7 cellular contexts compared by ENCODE assay signal in genomic region chr5:78677777-78678668, GRCh38. TPM values are rescaled to one million over a fixed set of nuclear protein-coding genes. Genes with fewer than 3 reads are reported as not detected.
DNase-seq lines count a peak whose midpoint lies in the region; ATAC-seq and TF ChIP-seq lines count a peak whose summit lies in the region.

No MANE protein-coding gene starts in this region.

- H3K9me2 ChIP-seq in GM23248 (ENCODE audit: insufficient read depth), result no peaks in the 10 kb centered on the region

- peaks cover 25% of the 10 kb centered on the region for H3F3A ChIP-seq in GM23248 (ENCODE audit: insufficient read depth)

- no peak for TF ChIP-seq POLR2A in transverse colon (IDR thresholded peaks at IDR 0.05)

- 2% methylated on average over 6 of the region's 6 CpGs for WGBS in GM23248 (ENCODE audit: low coverage in 1 of 2, low lambda C conversion rate in 2 of 2, missing lambda C conversion rate in 2 of 2), 2 experiments
- 59 to 64% methylated on average over 5 to 6 of the region's 6 CpGs for WGBS in transverse colon (ENCODE audit: low coverage in 1 of 2), 2 donors

- TF ChIP-seq CTCF in left ventricle myocardium inferior (IDR thresholded peaks at IDR 0.05; ENCODE audit: borderline replicate concordance) (peak; percentile 17), transverse colon (IDR thresholded peaks at IDR 0.05) (no peak)

- H2AFZ ChIP-seq in GM23248, result peak overlapping the region; percentile 21; the same call in 1 of the 2 replicates

- peak overlapping the region; percentile 82 for H3K4me2 ChIP-seq in GM23248 (ENCODE audit: unreplicated experiment)

- in situ Hi-C loops in GM23248 (cut with MboI) (no loop called here), SK-MEL-5 (cut with HindIII; ENCODE audit: low pct_unique_long_range_greater_than_20kb, low sequenced_read_pairs) (no loop called here), transverse colon (cut with MboI; ENCODE audit: low pct_ligation_motif_present in 1 of 4, low pct_unique_long_range_greater_than_20kb in 1 of 4, low sequenced_read_pairs in 3 of 4) (no loop called here)

- H3K27ac ChIP-seq in GM23248 (peak overlapping the region; percentile 99), left ventricle myocardium inferior (replicated peaks) (peak overlapping the region; percentile 69), transverse colon (peak overlapping the region; percentile 64 to 82 (median 72))

- DNase-seq in GM23248, result peak; percentile 96
- peak; percentile 58 for DNase-seq in SK-MEL-5 (ENCODE audit: low read depth, low spot score)
- peak; percentile 68 for DNase-seq in left ventricle myocardium inferior
- peak; percentile 40 for DNase-seq in transverse colon
- DNase-seq in germinal center (ENCODE audit: low spot score), result no peak
- no peak for DNase-seq in stimulated activated CD4-positive, alpha-beta T cell treated with anti-CD3 and anti-CD28 coated beads, Interleukin-2, amount 100 ng/mL, for 48 hours

- ATAC-seq in GM18873 (IDR thresholded peaks at IDR 0.05; ENCODE audit: low FRiP score, unreplicated experiment), result no peak

- H3K9me3 ChIP-seq in GM23248 (ENCODE audit: low read depth), result no peaks in the 10 kb centered on the region
- no peaks in the 10 kb centered on the region for H3K9me3 ChIP-seq in left ventricle myocardium inferior (replicated peaks)
- no peaks in the 10 kb centered on the region for H3K9me3 ChIP-seq in transverse colon

- H3K27me3 ChIP-seq in GM23248 (replicated peaks; ENCODE audit: insufficient read depth) (no peaks in the 10 kb centered on the region), left ventricle myocardium inferior (ENCODE audit: low read depth) (no peaks in the 10 kb centered on the region), transverse colon (no peaks in the 10 kb centered on the region)

- intact Hi-C loops in left ventricle myocardium inferior (cut with micrococcal nuclease), result no loop called here
- intact Hi-C loops in transverse colon (cut with DNase I; ENCODE audit: low total_unique reads), result no loop called here

- no peaks in the 10 kb centered on the region for H3K79me2 ChIP-seq in GM23248 (ENCODE audit: insufficient read depth)

- H3K36me3 ChIP-seq in GM23248 (ENCODE audit: low read depth), result no peaks in the 10 kb centered on the region
- no peaks in the 10 kb centered on the region for H3K36me3 ChIP-seq in left ventricle myocardium inferior
- H3K36me3 ChIP-seq in transverse colon, result no peaks in the 10 kb centered on the region

- H3K4me3 ChIP-seq in GM23248, result peak overlapping the region; percentile 56
- H3K4me3 ChIP-seq in left ventricle myocardium inferior, result no peak overlapping the region
- H3K4me3 ChIP-seq in transverse colon, result no peak overlapping the region

- H3K4me1 ChIP-seq in GM23248 (ENCODE audit: insufficient read depth) (peaks cover 17% of the 10 kb centered on the region), left ventricle myocardium inferior (peaks cover 17% of the 10 kb centered on the region), transverse colon (peaks cover 0 to 52% (median 17%) of the 10 kb centered on the region in 4 donors)

- TF ChIP-seq EP300 in transverse colon (IDR thresholded peaks at IDR 0.05; ENCODE audit: low read depth), result peak; percentile 10

- H3K9ac ChIP-seq in GM23248, result peak overlapping the region; percentile 90

- H4K20me1 ChIP-seq in GM23248 (ENCODE audit: insufficient read depth), result no peaks in the 10 kb centered on the region

RNA-seq across cellular contexts. Expression of gene LHFPL2, which starts 29.5 kb away (rescaled TPM):
- total RNA-seq in GM23248 (2014; rRNA removed; shearing (Covaris generic)), result 13.7 and 14.4 TPM in 2 replicates
- 8.0 and 8.4 TPM in 2 replicates for polyA plus RNA-seq in GM23248 (2016; fragmentation: Nextera tagmentation; extraction: Ambion mirVana)
- 57.2 and 58.0 TPM in 2 replicates for total RNA-seq in SK-MEL-5 (2014; rRNA removed; shearing (Covaris generic))
- polyA plus RNA-seq in SK-MEL-5 (2015; cell fraction: cytosol; rRNA removed), result 37.3 and 76.5 TPM in 2 replicates
- polyA plus RNA-seq in SK-MEL-5 (2015; cell fraction: nucleus; rRNA removed), result 41.1 and 55.8 TPM in 2 replicates
- 5.0 TPM for total RNA-seq in left ventricle myocardium inferior
- 10 to 100 TPM; 34.4 to 79.6 (median 51.5) TPM for total RNA-seq in transverse colon

Comparison
In these comparisons a context has a peak if more than half of its experiments do, and no peak if none do; other contexts are left out.
1. DNase-seq: peak in GM23248 (single experiment), SK-MEL-5 (single experiment), left ventricle myocardium inferior (single experiment) and transverse colon (single experiment); none in germinal center (single experiment) and stimulated activated CD4-positive, alpha-beta T cell treated with anti-CD3 and anti-CD28 coated beads, Interleukin-2, amount 100 ng/mL, for 48 hours (0 of 2).
2. Peak in every context shown above with its lines, with median percentiles within 50 percentile points of each other: H3K27ac ChIP-seq.